In the genomic region with DNA sequence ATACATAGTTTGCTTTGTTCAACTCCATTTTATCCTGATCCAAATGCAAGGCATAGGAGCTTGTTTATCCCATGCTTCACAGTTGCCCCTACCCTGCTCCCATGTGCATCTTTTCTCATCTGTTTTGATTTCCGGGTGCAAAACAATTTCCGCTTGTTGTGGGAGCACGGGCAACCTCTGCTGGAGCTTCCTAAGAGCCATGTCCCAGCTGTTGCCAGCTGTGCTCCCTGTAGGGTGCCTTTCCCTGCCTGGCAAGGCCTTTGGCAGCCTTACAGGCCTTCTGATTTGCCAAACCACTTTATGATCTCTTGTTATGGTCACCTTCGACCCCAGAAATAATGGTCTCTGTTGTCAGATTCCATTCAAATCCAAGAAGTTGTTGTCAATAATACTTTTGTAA, we compare ENCODE assay signal across 24 cellular contexts.
"Had no signal": no experiment of that assay in that cellular context is flagged by ENCODE, and none has a peak within 500 bp of the region (broad histone marks: within the 10 kb centered on the region; RNA-seq: fewer than 3 reads in every experiment).

No MANE protein-coding gene starts in this region.

- H3K27me3 Mint-ChIP-seq: activated B cell treated with CpG ODN at 0.5 μM for 24 hours; activated CD4-positive, alpha-beta memory T cell treated with anti-CD3 and anti-CD28 coated beads, Interleukin-2, amount 10 ng/mL, durations not matched to agents 7 days and 5 days; activated naive CD4-positive, alpha-beta T cell treated with anti-CD3 and anti-CD28 coated beads, Interleukin-2, amount 10 ng/mL, durations not matched to agents 7 days and 5 days; activated naive CD8-positive, alpha-beta T cell treated with anti-CD3 and anti-CD28 coated beads for 36 hours; T-cell had no signal

- H3K4me1 ChIP-seq: breast epithelium had no signal

- H3K4me3 ChIP-seq: breast epithelium, coronary artery, SK-N-MC had no signal

- H3K4me1 Mint-ChIP-seq: activated B cell treated with CpG ODN at 0.5 μM for 24 hours; activated CD4-positive, alpha-beta memory T cell treated with anti-CD3 and anti-CD28 coated beads, Interleukin-2, amount 10 ng/mL, durations not matched to agents 7 days and 5 days; activated naive CD4-positive, alpha-beta T cell treated with anti-CD3 and anti-CD28 coated beads, Interleukin-2, amount 10 ng/mL, durations not matched to agents 7 days and 5 days; activated naive CD8-positive, alpha-beta T cell treated with anti-CD3 and anti-CD28 coated beads for 36 hours; T-cell had no signal

- H3K36me3 ChIP-seq: breast epithelium had no signal

- H3K27ac ChIP-seq: breast epithelium, coronary artery, KMS-11, SK-N-MC had no signal

- H3K27me3 ChIP-seq: breast epithelium had no signal

- H3K4me3 Mint-ChIP-seq: activated B cell treated with CpG ODN at 0.5 μM for 24 hours; activated CD4-positive, alpha-beta memory T cell treated with anti-CD3 and anti-CD28 coated beads, Interleukin-2, amount 10 ng/mL, durations not matched to agents 7 days and 5 days; activated naive CD4-positive, alpha-beta T cell treated with anti-CD3 and anti-CD28 coated beads, Interleukin-2, amount 10 ng/mL, durations not matched to agents 7 days and 5 days; activated naive CD8-positive, alpha-beta T cell treated with anti-CD3 and anti-CD28 coated beads for 36 hours; activated T-cell treated with anti-CD3 and anti-CD28 coated beads, Interleukin-2, amount 50 U/mL, for 72 hours; T-cell had no signal

- DNase-seq: activated B cell treated with CpG ODN at 0.5 μM for 24 hours; activated CD4-positive, alpha-beta memory T cell treated with anti-CD3 and anti-CD28 coated beads, Interleukin-2, amount 10 ng/mL, durations not matched to agents 7 days and 5 days; activated CD4-positive, alpha-beta T cell treated with anti-CD3 and anti-CD28 coated beads for 1 hour; activated CD4-positive, alpha-beta T cell treated with anti-CD3 and anti-CD28 coated beads, Interleukin-2, amount 50 U/mL, for 1 hour; activated gamma-delta T cell treated with Interleukin-2 at 50 U/mL for 16 hours; activated naive CD4-positive, alpha-beta T cell treated with anti-CD3 and anti-CD28 coated beads, Interleukin-2, amount 10 ng/mL, durations not matched to agents 7 days and 5 days; activated naive CD8-positive, alpha-beta T cell treated with anti-CD3 and anti-CD28 coated beads for 36 hours; activated T-cell treated with anti-CD3 and anti-CD28 coated beads for 4 hours; activated T-cell treated with anti-CD3 and anti-CD28 coated beads, Interleukin-2, amount 50 U/mL, for 72 hours; caudate nucleus; MV-4-11; NCI-H146; NCI-H187 treated with DMSO at 0.1 percent for 48 hours; NCI-H2081 treated with DMSO at 0.1 percent for 48 hours; NCI-H526; RPMI8226; T-cell; T-helper 2 cell; T1000 had no signal

- H3K27ac Mint-ChIP-seq: activated B cell treated with CpG ODN at 0.5 μM for 24 hours; activated CD4-positive, alpha-beta memory T cell treated with anti-CD3 and anti-CD28 coated beads, Interleukin-2, amount 10 ng/mL, durations not matched to agents 7 days and 5 days; activated naive CD4-positive, alpha-beta T cell treated with anti-CD3 and anti-CD28 coated beads, Interleukin-2, amount 10 ng/mL, durations not matched to agents 7 days and 5 days; activated naive CD8-positive, alpha-beta T cell treated with anti-CD3 and anti-CD28 coated beads for 36 hours; activated T-cell treated with anti-CD3 and anti-CD28 coated beads, Interleukin-2, amount 50 U/mL, for 72 hours; activated T-helper 2 cell treated with anti-CD3 and anti-CD28 coated beads, Interferon-gamma antibody, Interleukin-2, Interleukin-4, amounts not matched to agents 10 μg/mL and 5 μg/mL and 100 μg/mL, durations not matched to agents 14 hours and 24 hours and 36 hours; T-cell had no signal

- H3K36me3 Mint-ChIP-seq: activated naive CD4-positive, alpha-beta T cell treated with anti-CD3 and anti-CD28 coated beads, Interleukin-2, amount 10 ng/mL, durations not matched to agents 7 days and 5 days; T-cell had no signal
